Comparison of ENCODE assay signal across 8 cellular contexts in the genomic region with DNA sequence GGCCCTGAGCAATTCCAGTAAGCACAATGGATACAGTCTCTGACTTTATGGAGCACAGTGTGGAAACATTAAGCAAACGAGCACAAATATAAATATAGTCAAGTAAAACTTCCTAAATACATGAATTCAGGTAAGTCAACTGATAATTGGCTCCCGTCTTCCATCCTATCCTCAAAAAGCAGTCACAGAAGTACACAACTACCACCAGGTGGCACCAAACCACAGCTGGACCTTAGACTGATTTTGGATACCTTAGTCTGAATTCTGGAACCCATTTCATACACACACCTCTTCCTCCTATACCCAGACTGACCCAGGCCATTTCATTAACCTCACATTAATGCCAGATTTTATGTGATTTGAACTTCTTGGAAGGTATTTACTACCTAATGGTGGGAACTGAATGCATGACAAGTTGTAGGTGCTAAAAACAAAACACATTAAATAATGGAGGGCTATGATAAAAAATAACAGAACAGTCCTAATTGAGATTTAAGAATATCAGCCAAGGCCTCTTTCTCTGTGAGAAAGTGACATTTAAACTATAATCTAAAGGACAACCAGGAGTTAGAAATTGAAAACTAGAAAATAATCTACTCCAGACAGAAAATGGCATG.
DNase-seq lines count a peak whose midpoint lies in the region; ATAC-seq and TF ChIP-seq lines count a peak whose summit lies in the region.

No MANE protein-coding gene starts in this region.

- H2AFZ ChIP-seq in DND-41 (ENCODE audit: low read depth, low read length), result no peak overlapping the region

- H3K36me3 ChIP-seq in DND-41 (ENCODE audit: insufficient read depth, low read length) (no peaks in the 10 kb centered on the region), MG63 (no peaks in the 10 kb centered on the region), ovary (no peaks in the 10 kb centered on the region)

- H3K4me1 ChIP-seq in DND-41 (ENCODE audit: insufficient read depth, low read length), result no peaks in the 10 kb centered on the region
- no peaks in the 10 kb centered on the region for H3K4me1 ChIP-seq in ovary (ENCODE audit: insufficient read depth)

- no peaks in the 10 kb centered on the region for H3K27me3 Mint-ChIP-seq in activated T-helper 2 cell treated with anti-CD3 and anti-CD28 coated beads, Interferon-gamma antibody, Interleukin-2, Interleukin-4, amounts not matched to agents 10 μg/mL and 5 μg/mL and 100 μg/mL, durations not matched to agents 14 hours and 24 hours and 36 hours (ENCODE audit: low read depth)
- H3K27me3 Mint-ChIP-seq in type B pancreatic cell, result no peaks in the 10 kb centered on the region

- no peak overlapping the region for H3K4me2 ChIP-seq in DND-41 (ENCODE audit: insufficient read depth, low read length)

- H3K27me3 ChIP-seq in DND-41 (ENCODE audit: insufficient read depth, low read length, poor library complexity) (no peaks in the 10 kb centered on the region), MG63 (no peaks in the 10 kb centered on the region), ovary (no peaks in the 10 kb centered on the region)

- intact Hi-C loops in activated T-helper 2 cell treated with anti-CD3 and anti-CD28 coated beads, Interferon-gamma antibody, Interleukin-2, Interleukin-4, amounts not matched to agents 10 μg/mL and 5 μg/mL and 100 μg/mL, durations not matched to agents 14 hours and 24 hours and 36 hours (cut with micrococcal nuclease), result loop anchor here (1.0 to 2.0 kb wide), 2 partner anchors 77 to 128 kb away; partner anchors contain the start of gene ELF2
- intact Hi-C loops in ovary (cut with DNase I), result no loop called here

- ATAC-seq in DND-41 (ENCODE audit: insufficient read depth, low read depth) (peak; percentile 98), GM21717 (IDR thresholded peaks at IDR 0.05; ENCODE audit: unreplicated experiment) (peak; percentile 66)

- H3K9me3 Mint-ChIP-seq in activated T-helper 2 cell treated with anti-CD3 and anti-CD28 coated beads, Interferon-gamma antibody, Interleukin-2, Interleukin-4, amounts not matched to agents 10 μg/mL and 5 μg/mL and 100 μg/mL, durations not matched to agents 14 hours and 24 hours and 36 hours, result no peaks in the 10 kb centered on the region
- H3K9me3 Mint-ChIP-seq in type B pancreatic cell, result no peaks in the 10 kb centered on the region

- H3K27ac Mint-ChIP-seq in activated T-helper 2 cell treated with anti-CD3 and anti-CD28 coated beads, Interferon-gamma antibody, Interleukin-2, Interleukin-4, amounts not matched to agents 10 μg/mL and 5 μg/mL and 100 μg/mL, durations not matched to agents 14 hours and 24 hours and 36 hours, result no peak overlapping the region
- H3K27ac Mint-ChIP-seq in type B pancreatic cell, result no peak overlapping the region

- 6 to 9% (median 8%) methylated on average over 2 of the region's 2 CpGs for WGBS in ovary, 3 donors

- H3K27ac ChIP-seq in DND-41 (ENCODE audit: low read length) (no peak overlapping the region), ovary (no peak overlapping the region)

- no peak overlapping the region for H3K9ac ChIP-seq in DND-41 (ENCODE audit: low read depth, low read length)

- H4K20me1 ChIP-seq in DND-41 (ENCODE audit: insufficient read depth, low read length), result no peaks in the 10 kb centered on the region

- TF ChIP-seq CTCF in DND-41 (IDR thresholded peaks at IDR 0.05; ENCODE audit: borderline replicate concordance, extremely low read depth, low read length, poor library complexity, severe bottlenecking), result peak; percentile 92
- TF ChIP-seq CTCF in ovary (IDR thresholded peaks at IDR 0.05), result peak; percentile 59 to 71 (median 71)
- TF ChIP-seq CTCF in type B pancreatic cell (conservative IDR thresholded peaks at IDR 0.05), result peak; percentile 94

- no peak for TF ChIP-seq EP300 in ovary (IDR thresholded peaks at IDR 0.05)

- DNase-seq in DND-41 (peak; percentile 77), MG63 (peak; percentile 24), RPMI8226 (peak; percentile 72), foreskin melanocyte (peak; percentile 51), ovary (peak; percentile 60 to 79 (median 65)), type B pancreatic cell (ENCODE audit: extremely low spot score, unreplicated experiment) (no peak)
- peak; percentile 51 for DNase-seq in activated T-helper 2 cell treated with anti-CD3 and anti-CD28 coated beads, Interferon-gamma antibody, Interleukin-2, Interleukin-4, amounts not matched to agents 10 μg/mL and 5 μg/mL and 100 μg/mL, durations not matched to agents 14 hours and 24 hours and 36 hours (ENCODE audit: low spot score)

- no peak overlapping the region for H3K4me3 ChIP-seq in DND-41 (ENCODE audit: low read depth in 1 of 2, low read length in 2 of 2)
- H3K4me3 ChIP-seq in MG63, result no peak overlapping the region
- H3K4me3 ChIP-seq in ovary, result no peak overlapping the region

- H3K4me1 Mint-ChIP-seq in activated T-helper 2 cell treated with anti-CD3 and anti-CD28 coated beads, Interferon-gamma antibody, Interleukin-2, Interleukin-4, amounts not matched to agents 10 μg/mL and 5 μg/mL and 100 μg/mL, durations not matched to agents 14 hours and 24 hours and 36 hours (ENCODE audit: low read depth), result no peaks in the 10 kb centered on the region
- H3K4me1 Mint-ChIP-seq in type B pancreatic cell (ENCODE audit: unreplicated experiment), result peaks cover 7% of the 10 kb centered on the region

- H3K36me3 Mint-ChIP-seq in activated T-helper 2 cell treated with anti-CD3 and anti-CD28 coated beads, Interferon-gamma antibody, Interleukin-2, Interleukin-4, amounts not matched to agents 10 μg/mL and 5 μg/mL and 100 μg/mL, durations not matched to agents 14 hours and 24 hours and 36 hours (ENCODE audit: low read depth), result no peaks in the 10 kb centered on the region
- no peaks in the 10 kb centered on the region for H3K36me3 Mint-ChIP-seq in type B pancreatic cell

- H3K79me2 ChIP-seq in DND-41 (ENCODE audit: insufficient read depth, low read length), result no peaks in the 10 kb centered on the region; the same call in 1 of the 2 replicates

- H3K9me3 ChIP-seq in DND-41 (ENCODE audit: insufficient read depth, low read length, severe bottlenecking) (no peaks in the 10 kb centered on the region), MG63 (no peaks in the 10 kb centered on the region), ovary (no peaks in the 10 kb centered on the region)

- no peak overlapping the region for H3K4me3 Mint-ChIP-seq in activated T-helper 2 cell treated with anti-CD3 and anti-CD28 coated beads, Interferon-gamma antibody, Interleukin-2, Interleukin-4, amounts not matched to agents 10 μg/mL and 5 μg/mL and 100 μg/mL, durations not matched to agents 14 hours and 24 hours and 36 hours (ENCODE audit: low read depth)
- no peak overlapping the region for H3K4me3 Mint-ChIP-seq in type B pancreatic cell

- TF ChIP-seq POLR2A in ovary (IDR thresholded peaks at IDR 0.05), result no peak
